In genomic region chr20:33275215-33275614, GRCh38 we compare ENCODE assay signal across 1 cellular context.
TF ChIP-seq lines count a peak whose summit lies in the region.

No MANE protein-coding gene starts in this region.

TF ChIP-seq in K562, 482 proteins besides CTCF, POLR2A, EP300 and RAD21:
- TF ChIP-seq ZNF146 (CRISPR knock-in tag; IDR thresholded peaks at IDR 0.05; ENCODE audit: unreplicated experiment) (no peak), RAD51 (IDR thresholded peaks at IDR 0.05; ENCODE audit: borderline replicate concordance, low read depth) (0 out of 2 replicates have a peak, but pooled peaks have one; percentile 41), HMG20B (CRISPR knock-in tag; IDR thresholded peaks at IDR 0.05) (no peak), ZNF140 (CRISPR knock-in tag; IDR thresholded peaks at IDR 0.05) (no peak)
- TF ChIP-seq, protein P1, sequence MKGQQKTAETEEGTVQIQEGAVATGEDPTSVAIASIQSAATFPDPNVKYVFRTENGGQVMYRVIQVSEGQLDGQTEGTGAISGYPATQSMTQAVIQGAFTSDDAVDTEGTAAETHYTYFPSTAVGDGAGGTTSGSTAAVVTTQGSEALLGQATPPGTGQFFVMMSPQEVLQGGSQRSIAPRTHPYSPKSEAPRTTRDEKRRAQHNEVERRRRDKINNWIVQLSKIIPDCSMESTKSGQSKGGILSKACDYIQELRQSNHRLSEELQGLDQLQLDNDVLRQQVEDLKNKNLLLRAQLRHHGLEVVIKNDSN (CRISPR knock-in tag; IDR thresholded peaks at IDR 0.05) = peak; percentile 58
